20 cellular contexts compared by ENCODE assay signal in genomic region chr7:11335951-11336350, GRCh38.
DNase-seq lines count a peak whose midpoint lies in the region; TF ChIP-seq lines count a peak whose summit lies in the region.
"Had no signal": no experiment of that assay in that cellular context is flagged by ENCODE, and none has a peak within 500 bp of the region (broad histone marks: within the 10 kb centered on the region; RNA-seq: fewer than 3 reads in every experiment).

No MANE protein-coding gene starts in this region.

- peak; percentile 15 to 49 for DNase-seq in HAP-1 (ENCODE audit: low spot score in 2 of 2)
- no peak for DNase-seq in SK-N-MC (ENCODE audit: low read depth, low spot score)
- no peak for DNase-seq in osteocyte (ENCODE audit: extremely low spot score, unreplicated experiment)
- no peak for DNase-seq in activated naive CD4-positive, alpha-beta T cell treated with Interleukin-2 at 50 U/mL for 16 hours
- DNase-seq in G401 (ENCODE audit: low spot score): no peak
- no peak for DNase-seq in effector memory CD4-positive, alpha-beta T cell
- DNase-seq: 8988T; AML-193; Caco-2; Calu3; CD4-positive, alpha-beta T cell; CD8-positive, alpha-beta T cell; DMS79 treated with DMSO at 0.1 percent for 48 hours; GDM1 had no signal

- in situ Hi-C loops in HAP-1 (cut with MboI; ENCODE audit: low sequenced_read_pairs): no loop called here
- in situ Hi-C loops in G401 (cut with HindIII; ENCODE audit: low sequenced_read_pairs): no loop called here

- peak overlapping the region; percentile 50 to 73 (median 59) for H3K27ac Mint-ChIP-seq in nephron
- H3K27ac Mint-ChIP-seq in osteocyte (ENCODE audit: unreplicated experiment): peak overlapping the region; percentile 54
- H3K27ac Mint-ChIP-seq: B cell; CD4-positive, alpha-beta T cell; CD8-positive, alpha-beta T cell had no signal

- H3K36me3 ChIP-seq in HAP-1 (replicated peaks) (no peaks in the 10 kb centered on the region), SK-N-MC (ENCODE audit: insufficient read depth, low read length) (no peaks in the 10 kb centered on the region)
- H3K36me3 ChIP-seq in effector memory CD4-positive, alpha-beta T cell (ENCODE audit: control insufficient read depth, insufficient read depth, low read length): no peaks in the 10 kb centered on the region
- H3K36me3 ChIP-seq: BLaER1 treated with 17β-estradiol and CSF1 and Interleukin-3, amounts not matched to agents 10 nM and 100 nM had no signal

- TF ChIP-seq CTCF in nephron (IDR thresholded peaks at IDR 0.05; ENCODE audit: unreplicated experiment in 3 of 3): no peak
- no peak for TF ChIP-seq CTCF in osteocyte (IDR thresholded peaks at IDR 0.05)

- no peaks in the 10 kb centered on the region for H3K36me3 Mint-ChIP-seq in nephron (ENCODE audit: low read depth)
- no peaks in the 10 kb centered on the region for H3K36me3 Mint-ChIP-seq in osteocyte (ENCODE audit: unreplicated experiment)
- H3K36me3 Mint-ChIP-seq: CD8-positive, alpha-beta T cell had no signal

- H3K4me3 Mint-ChIP-seq in nephron (no peak overlapping the region), osteocyte (ENCODE audit: unreplicated experiment) (no peak overlapping the region)
- H3K4me3 Mint-ChIP-seq: B cell; CD4-positive, alpha-beta T cell; CD8-positive, alpha-beta T cell had no signal

- H3K4me3 ChIP-seq in HAP-1: no peak overlapping the region
- peak overlapping the region; percentile 17 for H3K4me3 ChIP-seq in SK-N-MC
- no peak overlapping the region for H3K4me3 ChIP-seq in effector memory CD4-positive, alpha-beta T cell (ENCODE audit: insufficient read depth, low read depth, low read length, poor library complexity, severe bottlenecking)
- H3K4me3 ChIP-seq: A549; BLaER1 treated with 17β-estradiol and CSF1 and Interleukin-3, amounts not matched to agents 10 nM and 100 nM; GM12878 had no signal

- peak overlapping the region; percentile 38 for H3K27ac ChIP-seq in SK-N-MC
- no peak overlapping the region for H3K27ac ChIP-seq in effector memory CD4-positive, alpha-beta T cell (ENCODE audit: insufficient read depth, low read length, poor library complexity, severe bottlenecking)
- H3K27ac ChIP-seq: A549; BLaER1 treated with 17β-estradiol and CSF1 and Interleukin-3, amounts not matched to agents 10 nM and 100 nM; C4-2B had no signal

- no peaks in the 10 kb centered on the region for H3K27me3 ChIP-seq in HAP-1 (ENCODE audit: low read depth)
- no peaks in the 10 kb centered on the region for H3K27me3 ChIP-seq in effector memory CD4-positive, alpha-beta T cell (replicated peaks; ENCODE audit: control insufficient read depth, insufficient read depth, low read length, poor library complexity, severe bottlenecking)
- H3K27me3 ChIP-seq: BLaER1 treated with 17β-estradiol and CSF1 and Interleukin-3, amounts not matched to agents 10 nM and 100 nM had no signal

- H3K9me3 Mint-ChIP-seq in nephron (no peaks in the 10 kb centered on the region), osteocyte (ENCODE audit: unreplicated experiment) (peaks cover 8% of the 10 kb centered on the region)
- H3K9me3 Mint-ChIP-seq: CD4-positive, alpha-beta T cell; CD8-positive, alpha-beta T cell had no signal

- H3K9me3 ChIP-seq in HAP-1 (no peaks in the 10 kb centered on the region), SK-N-MC (ENCODE audit: low read depth, low read length) (no peaks in the 10 kb centered on the region)
- H3K9me3 ChIP-seq in effector memory CD4-positive, alpha-beta T cell (ENCODE audit: control insufficient read depth, low read length): no peaks in the 10 kb centered on the region
- H3K9me3 ChIP-seq: A549; BLaER1 treated with 17β-estradiol and CSF1 and Interleukin-3, amounts not matched to agents 10 nM and 100 nM; Caco-2 had no signal

- H3K27me3 Mint-ChIP-seq in nephron (ENCODE audit: low read depth) (no peaks in the 10 kb centered on the region), osteocyte (ENCODE audit: unreplicated experiment) (no peaks in the 10 kb centered on the region)
- H3K27me3 Mint-ChIP-seq: B cell had no signal

- H3K4me1 Mint-ChIP-seq in nephron (peaks cover under 1% of the 10 kb centered on the region), osteocyte (ENCODE audit: unreplicated experiment) (peaks cover 28% of the 10 kb centered on the region)

- H3K9ac ChIP-seq in SK-N-MC (ENCODE audit: insufficient read length): no peak overlapping the region
- H3K9ac ChIP-seq: BLaER1 treated with 17β-estradiol and CSF1 and Interleukin-3, amounts not matched to agents 10 nM and 100 nM had no signal

- peaks cover 17% of the 10 kb centered on the region for H3K4me1 ChIP-seq in HAP-1
- no peaks in the 10 kb centered on the region for H3K4me1 ChIP-seq in effector memory CD4-positive, alpha-beta T cell (ENCODE audit: control insufficient read depth, insufficient read depth, low read length, poor library complexity, severe bottlenecking)
- H3K4me1 ChIP-seq: A549, Caco-2 had no signal

Comparison
In these comparisons a context has a peak if more than half of its experiments do, and no peak if none do; other contexts are left out.
1. DNase-seq: peak in HAP-1 (2 of 2); none in SK-N-MC (single experiment), osteocyte (single experiment), activated naive CD4-positive, alpha-beta T cell treated with Interleukin-2 at 50 U/mL for 16 hours (single experiment), G401 (single experiment) and effector memory CD4-positive, alpha-beta T cell (0 of 3).